In genomic region chr9:88426651-88427050, GRCh38 we compare ENCODE assay signal across 27 cellular contexts.
"Had no signal": no experiment of that assay in that cellular context is flagged by ENCODE, and none has a peak within 500 bp of the region (broad histone marks: within the 10 kb centered on the region; RNA-seq: fewer than 3 reads in every experiment).

No MANE protein-coding gene starts in this region.

- H3K9me3 ChIP-seq: gastroesophageal sphincter had no signal

- DNase-seq: activated CD4-positive, alpha-beta memory T cell treated with anti-CD3 and anti-CD28 coated beads, Interleukin-2, amount 10 ng/mL, durations not matched to agents 7 days and 5 days; activated CD4-positive, alpha-beta T cell treated with anti-CD3 and anti-CD28 coated beads for 1 hour; activated CD4-positive, alpha-beta T cell treated with anti-CD3 and anti-CD28 coated beads for 4 hours; activated CD4-positive, alpha-beta T cell treated with anti-CD3 and anti-CD28 coated beads, Interleukin-2, amount 10 ng/mL, durations not matched to agents 7 days and 5 days; activated CD4-positive, alpha-beta T cell treated with anti-CD3 and anti-CD28 coated beads, Interleukin-2, amount 50 U/mL, for 4 hours; activated CD8-positive, alpha-beta memory T cell treated with anti-CD3 and anti-CD28 coated beads, Interleukin-2, amount 50 U/mL, for 48 hours; activated effector memory CD4-positive, alpha-beta T cell treated with anti-CD3 and anti-CD28 coated beads, Interleukin-2, amount 50 U/mL, for 16 hours; activated naive CD4-positive, alpha-beta T cell treated with anti-CD3 and anti-CD28 coated beads, Interleukin-2, amount 10 ng/mL, durations not matched to agents 7 days and 5 days; activated naive CD8-positive, alpha-beta T cell treated with anti-CD3 and anti-CD28 coated beads, Interleukin-2, amount 10 ng/mL, durations not matched to agents 7 days and 5 days; activated T-cell treated with anti-CD3 and anti-CD28 coated beads, Interleukin-2, amount 50 U/mL, for 4 hours; anterior cingulate cortex; brain microvascular endothelial cell; dorsolateral prefrontal cortex; effector memory CD4-positive, alpha-beta T cell; endodermal cell; foreskin melanocyte; T-helper 2 cell had no signal

- H3K4me3 Mint-ChIP-seq: activated CD4-positive, alpha-beta memory T cell treated with anti-CD3 and anti-CD28 coated beads, Interleukin-2, amount 10 ng/mL, durations not matched to agents 7 days and 5 days; activated CD4-positive, alpha-beta T cell treated with anti-CD3 and anti-CD28 coated beads, Interleukin-2, amount 10 ng/mL, durations not matched to agents 7 days and 5 days; activated naive CD4-positive, alpha-beta T cell treated with anti-CD3 and anti-CD28 coated beads, Interleukin-2, amount 10 ng/mL, durations not matched to agents 7 days and 5 days; activated naive CD8-positive, alpha-beta T cell treated with anti-CD3 and anti-CD28 coated beads, Interleukin-2, amount 10 ng/mL, durations not matched to agents 7 days and 5 days; activated T-cell treated with anti-CD3 and anti-CD28 coated beads, Interleukin-2, amount 50 U/mL, for 4 hours; activated T-helper 1 cell treated with anti-CD3 and anti-CD28 coated beads, Interleukin-12 subunit alpha, Interleukin-12 subunit beta, Interleukin-2, Interleukin-4 antibody, amounts not matched to agents 30 ng/mL and 10 ng/mL and 1 ng/mL, durations not matched to agents 14 hours and 24 hours and 36 hours; central memory CD8-positive, alpha-beta T cell; dendritic cell treated with granulocyte-macrophage colony-stimulating factor and Interleukin-4, amounts not matched to agents 40 ng/mL and 50 ng/mL, for 4 days; endodermal cell had no signal

- ATAC-seq: activated naive CD4-positive, alpha-beta T cell treated with anti-CD3 and anti-CD28 coated beads, Interleukin-2, amount 50 U/mL, for 72 hours; activated T-cell treated with anti-CD3 and anti-CD28 coated beads, Interleukin-2, amount 50 U/mL, for 4 hours; esophagus mucosa had no signal

- H3K27ac Mint-ChIP-seq: activated CD4-positive, alpha-beta memory T cell treated with anti-CD3 and anti-CD28 coated beads, Interleukin-2, amount 10 ng/mL, durations not matched to agents 7 days and 5 days; activated CD4-positive, alpha-beta T cell treated with anti-CD3 and anti-CD28 coated beads, Interleukin-2, amount 10 ng/mL, durations not matched to agents 7 days and 5 days; activated naive CD4-positive, alpha-beta T cell treated with anti-CD3 and anti-CD28 coated beads, Interleukin-2, amount 10 ng/mL, durations not matched to agents 7 days and 5 days; activated naive CD8-positive, alpha-beta T cell treated with anti-CD3 and anti-CD28 coated beads, Interleukin-2, amount 10 ng/mL, durations not matched to agents 7 days and 5 days; activated T-helper 1 cell treated with anti-CD3 and anti-CD28 coated beads, Interleukin-12 subunit alpha, Interleukin-12 subunit beta, Interleukin-2, Interleukin-4 antibody, amounts not matched to agents 30 ng/mL and 10 ng/mL and 1 ng/mL, durations not matched to agents 14 hours and 24 hours and 36 hours; activated T-helper 2 cell treated with anti-CD3 and anti-CD28 coated beads, Interferon-gamma antibody, Interleukin-2, Interleukin-4, amounts not matched to agents 10 μg/mL and 5 μg/mL and 100 μg/mL, durations not matched to agents 14 hours and 24 hours and 36 hours; dendritic cell treated with granulocyte-macrophage colony-stimulating factor and Interleukin-4, amounts not matched to agents 40 ng/mL and 50 ng/mL, for 4 days had no signal

- FAIRE-seq: astrocyte, bronchial epithelial cell had no signal

- H3K4me1 Mint-ChIP-seq: activated CD4-positive, alpha-beta memory T cell treated with anti-CD3 and anti-CD28 coated beads, Interleukin-2, amount 10 ng/mL, durations not matched to agents 7 days and 5 days; activated CD4-positive, alpha-beta T cell treated with anti-CD3 and anti-CD28 coated beads, Interleukin-2, amount 10 ng/mL, durations not matched to agents 7 days and 5 days; activated naive CD4-positive, alpha-beta T cell treated with anti-CD3 and anti-CD28 coated beads, Interleukin-2, amount 10 ng/mL, durations not matched to agents 7 days and 5 days had no signal

- H3K27ac ChIP-seq: brain microvascular endothelial cell, coronary artery had no signal

- H3K27me3 Mint-ChIP-seq: activated CD4-positive, alpha-beta memory T cell treated with anti-CD3 and anti-CD28 coated beads, Interleukin-2, amount 10 ng/mL, durations not matched to agents 7 days and 5 days; activated CD4-positive, alpha-beta T cell treated with anti-CD3 and anti-CD28 coated beads, Interleukin-2, amount 10 ng/mL, durations not matched to agents 7 days and 5 days; activated naive CD4-positive, alpha-beta T cell treated with anti-CD3 and anti-CD28 coated beads, Interleukin-2, amount 10 ng/mL, durations not matched to agents 7 days and 5 days; activated naive CD8-positive, alpha-beta T cell treated with anti-CD3 and anti-CD28 coated beads, Interleukin-2, amount 10 ng/mL, durations not matched to agents 7 days and 5 days; central memory CD8-positive, alpha-beta T cell; dendritic cell treated with granulocyte-macrophage colony-stimulating factor and Interleukin-4, amounts not matched to agents 40 ng/mL and 50 ng/mL, for 4 days had no signal

- H3K27me3 ChIP-seq: brain microvascular endothelial cell, dorsolateral prefrontal cortex, gastroesophageal sphincter had no signal

- H3K4me3 ChIP-seq: coronary artery, dorsolateral prefrontal cortex, gastroesophageal sphincter had no signal

- H3K9me3 Mint-ChIP-seq: activated CD4-positive, alpha-beta T cell treated with anti-CD3 and anti-CD28 coated beads, Interleukin-2, amount 10 ng/mL, durations not matched to agents 7 days and 5 days; activated naive CD8-positive, alpha-beta T cell treated with anti-CD3 and anti-CD28 coated beads, Interleukin-2, amount 10 ng/mL, durations not matched to agents 7 days and 5 days; activated T-cell treated with anti-CD3 and anti-CD28 coated beads, Interleukin-2, amount 50 U/mL, for 4 hours; central memory CD8-positive, alpha-beta T cell; dendritic cell treated with granulocyte-macrophage colony-stimulating factor and Interleukin-4, amounts not matched to agents 40 ng/mL and 50 ng/mL, for 4 days; endodermal cell had no signal
